In the genomic region with DNA sequence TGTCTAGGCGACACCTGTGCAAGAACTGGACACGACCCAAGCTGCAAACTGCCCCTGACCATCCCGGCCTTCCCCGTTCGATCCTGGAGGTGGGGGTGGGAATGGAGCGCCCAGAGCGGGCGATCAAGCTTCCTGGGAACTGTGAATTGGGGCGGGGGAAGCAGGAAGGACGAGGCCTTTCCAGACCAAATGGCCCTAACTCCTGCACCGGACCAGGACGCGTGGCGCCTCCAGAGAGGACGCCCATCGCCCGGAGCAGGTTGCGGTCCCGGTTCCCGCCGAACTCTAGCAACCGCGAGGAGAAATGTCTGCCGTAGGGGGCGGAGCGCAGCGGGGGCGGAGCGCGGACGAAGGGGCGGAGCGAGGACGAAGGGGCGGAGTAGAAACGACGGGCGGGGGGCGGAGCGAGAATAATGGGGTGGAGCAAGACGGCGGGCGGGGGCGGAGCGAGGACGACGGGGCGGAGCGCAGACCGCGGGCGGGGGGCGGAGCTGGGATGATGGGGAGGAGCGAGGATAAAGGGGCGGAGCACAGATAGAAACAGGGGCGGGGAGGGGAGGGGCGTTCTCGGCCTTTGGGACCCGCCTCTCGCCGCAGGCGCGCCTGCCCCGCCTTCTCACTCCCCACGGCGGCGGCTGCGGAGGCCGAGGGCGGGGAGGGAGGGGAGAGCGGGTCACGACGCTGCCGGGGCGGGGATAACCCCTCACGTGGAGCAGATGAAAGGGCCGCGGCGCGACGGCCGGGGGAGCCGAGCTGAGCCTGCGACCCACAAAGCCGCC, we compare ENCODE assay signal across 8 cellular contexts. TPM values are rescaled to one million over a fixed set of nuclear protein-coding genes. Genes with fewer than 3 reads are reported as not detected.
DNase-seq lines count a peak whose midpoint lies in the region; ATAC-seq and TF ChIP-seq lines count a peak whose summit lies in the region.

TSS of gene ZNRF3 (plus strand) at position 695 of the 779 bp plus-strand sequence. CDS start 195 bp downstream, outside the sequence.

- peak within 1 kb of the TSS; percentile 92 for H3K4me3 Mint-ChIP-seq in chondrocyte (ENCODE audit: unreplicated experiment)

- no peaks in the 10 kb centered on the region for H3K36me3 Mint-ChIP-seq in chondrocyte (ENCODE audit: low read depth)

- H3K27ac Mint-ChIP-seq in chondrocyte (ENCODE audit: unreplicated experiment), result peak within 1 kb of the TSS; percentile 80

- H3K9me3 Mint-ChIP-seq in chondrocyte (ENCODE audit: low read depth), result no peaks in the 10 kb centered on the region

- ATAC-seq in HG03159 (IDR thresholded peaks at IDR 0.05; ENCODE audit: unreplicated experiment), result peak; percentile 57
- no peak for ATAC-seq in GM18868 (IDR thresholded peaks at IDR 0.05; ENCODE audit: unreplicated experiment)

- no peaks in the 10 kb centered on the region for H3K36me3 ChIP-seq in kidney epithelial cell (ENCODE audit: control insufficient read depth, insufficient read depth, low read length)

- peak; percentile 84 for DNase-seq in NCI-H460 (ENCODE audit: extremely low read depth, low read depth)
- DNase-seq in activated CD4-positive, alpha-beta T cell treated with anti-CD3 and anti-CD28 coated beads for 4 hours, result peak; percentile 89 to 93
- peak; percentile 97 for DNase-seq in chondrocyte (ENCODE audit: low spot score)
- DNase-seq in kidney epithelial cell (ENCODE audit: low read depth), result no peak
- DNase-seq in stimulated activated CD4-positive, alpha-beta T cell treated with anti-CD3 and anti-CD28 coated beads, Interleukin-12 subunit alpha, Interleukin-12 subunit beta, amount 100 ng/mL, for 4 hours, result peak; percentile 92

- peaks cover 23% of the 10 kb centered on the region for H3K4me1 Mint-ChIP-seq in chondrocyte (ENCODE audit: low read depth)

- H3K27me3 ChIP-seq in kidney epithelial cell (ENCODE audit: control insufficient read depth, insufficient read depth, low read length), result no peaks in the 10 kb centered on the region

- no peaks in the 10 kb centered on the region for H3K27me3 Mint-ChIP-seq in chondrocyte (ENCODE audit: low read depth)

- TF ChIP-seq CTCF in chondrocyte (IDR thresholded peaks at IDR 0.05) (no peak), kidney epithelial cell (IDR thresholded peaks at IDR 0.05; ENCODE audit: insufficient read depth, low read length, poor library complexity, severe bottlenecking) (no peak)

- H3K4me3 ChIP-seq in GM08714 (ENCODE audit: low read length), result peak within 1 kb of the TSS; percentile 37; the same call in 1 of the 2 replicates
- H3K4me3 ChIP-seq in kidney epithelial cell (ENCODE audit: low read depth, low read length), result peak within 1 kb of the TSS; percentile 88

RNA-seq across cellular contexts. Expression of gene ZNRF3, which starts in this region (rescaled TPM):
- 2.8 and 4.5 TPM in 2 replicates for total RNA-seq in NCI-H460 (2014; rRNA removed; shearing (Covaris generic))
- polyA plus RNA-seq in NCI-H460 (2014; cell fraction: nucleus; rRNA removed), result 3.9 and 4.0 TPM in 2 replicates
- total RNA-seq in chondrocyte (6.7 to 7.7 TPM (median 6.7 TPM) in 3 replicates), kidney epithelial cell (10.5 and 14.0 TPM in 2 replicates)
